Comparison of ENCODE assay signal across 16 cellular contexts in the genomic region with DNA sequence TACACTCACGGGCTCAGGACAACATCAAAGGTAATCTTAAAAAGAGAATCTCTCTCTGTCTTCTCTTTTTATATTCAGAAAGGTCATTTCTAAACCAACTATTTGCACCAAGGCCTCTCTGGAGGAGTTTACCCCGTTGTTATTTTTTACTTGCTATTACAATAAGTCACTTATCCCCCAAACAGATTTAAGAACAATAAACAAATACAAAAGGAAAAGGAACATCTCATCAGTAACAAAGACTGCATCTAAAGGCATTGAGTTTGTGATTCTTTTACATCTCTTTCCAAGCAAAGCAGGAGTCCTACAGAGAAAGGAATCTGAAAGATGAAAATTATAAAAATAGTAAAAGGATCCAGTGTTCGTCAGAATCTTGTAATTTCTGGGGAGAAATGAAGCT.
DNase-seq lines count a peak whose midpoint lies in the region; ATAC-seq and TF ChIP-seq lines count a peak whose summit lies in the region.
"Had no signal": no experiment of that assay in that cellular context is flagged by ENCODE, and none has a peak within 500 bp of the region (broad histone marks: within the 10 kb centered on the region; RNA-seq: fewer than 3 reads in every experiment).

No MANE protein-coding gene starts in this region.

- H2AFZ ChIP-seq in mesenchymal stem cell (ENCODE audit: low read depth, low read length), result no peak overlapping the region

- no peak overlapping the region for H3K56ac ChIP-seq in mesendoderm (ENCODE audit: low read length)

- no peaks in the 10 kb centered on the region for H3K9me3 ChIP-seq in mesenchymal stem cell (ENCODE audit: control insufficient read depth, low read length)
- H3K9me3 ChIP-seq: Caco-2 had no signal

- peak overlapping the region; percentile 41 to 59 for H3K27ac Mint-ChIP-seq in natural killer cell
- H3K27ac Mint-ChIP-seq in natural killer cell treated with Interleukin-12 subunit alpha and Interleukin-12 subunit beta and Interleukin-15 and Interleukin-18, amount 100 ng/mL, for 72 hours, result peak overlapping the region in 1 of 2 donors; percentile 47
- H3K27ac Mint-ChIP-seq in type B pancreatic cell, result peak overlapping the region; percentile 10
- H3K27ac Mint-ChIP-seq: B cell had no signal

- ATAC-seq in natural killer cell, result no peak
- ATAC-seq in natural killer cell treated with Interleukin-12 subunit alpha and Interleukin-12 subunit beta and Interleukin-15 and Interleukin-18, amount 100 ng/mL, for 72 hours, result no peak
- no peak for ATAC-seq in HG03442 (IDR thresholded peaks at IDR 0.05; ENCODE audit: unreplicated experiment)

- H2BK120ac ChIP-seq in mesenchymal stem cell (ENCODE audit: low read depth, low read length) (no peak overlapping the region), mesendoderm (ENCODE audit: low read depth, low read length) (no peak overlapping the region)

- no peak overlapping the region for H2BK12ac ChIP-seq in mesenchymal stem cell (ENCODE audit: low read length in 2 of 2)

- no peak overlapping the region for H3K4me3 ChIP-seq in astrocyte of the spinal cord (ENCODE audit: low read depth, low read length)
- H3K4me3 ChIP-seq in mesenchymal stem cell (ENCODE audit: insufficient read depth in 1 of 2, low read depth in 1 of 2, low read length in 2 of 2), result no peak overlapping the region
- no peak overlapping the region for H3K4me3 ChIP-seq in mesendoderm (ENCODE audit: low read length)

- H3K36me3 Mint-ChIP-seq in natural killer cell, result no peaks in the 10 kb centered on the region
- H3K36me3 Mint-ChIP-seq in natural killer cell treated with Interleukin-12 subunit alpha and Interleukin-12 subunit beta and Interleukin-15 and Interleukin-18, amount 100 ng/mL, for 72 hours, result no peaks in the 10 kb centered on the region
- H3K36me3 Mint-ChIP-seq in type B pancreatic cell, result peaks cover 1% of the 10 kb centered on the region

- H2BK15ac ChIP-seq in mesenchymal stem cell (ENCODE audit: low read depth, poor library complexity, severe bottlenecking) (no peak overlapping the region), mesendoderm (replicated peaks; ENCODE audit: low read depth) (no peak overlapping the region)

- intact Hi-C loops in natural killer cell (cut with micrococcal nuclease), result loop anchor here (5.0 to 10.0 kb wide), 2 partner anchors 611 to 1068 kb away; no protein-coding TSS in a partner anchor

- peak overlapping the region; percentile 68 for H3K27ac ChIP-seq in mesenchymal stem cell (ENCODE audit: low read length, poor library complexity, severe bottlenecking)
- H3K27ac ChIP-seq in mesendoderm (ENCODE audit: low read depth, low read length), result no peak overlapping the region
- H3K27ac ChIP-seq: KMS-11 had no signal

- no peak overlapping the region for H2BK5ac ChIP-seq in mesenchymal stem cell (ENCODE audit: low read depth, low read length, poor library complexity, severe bottlenecking)
- no peak overlapping the region for H2BK5ac ChIP-seq in mesendoderm (ENCODE audit: low read length)

- DNase-seq in natural killer cell, result no peak
- no peak for DNase-seq in natural killer cell treated with Interleukin-12 subunit alpha and Interleukin-12 subunit beta and Interleukin-15 and Interleukin-18, amount 100 ng/mL, for 72 hours (ENCODE audit: low spot score)
- DNase-seq in astrocyte of the spinal cord (ENCODE audit: low read depth, low spot score), result peak; percentile 82
- DNase-seq in mesenchymal stem cell, result no peak
- DNase-seq in type B pancreatic cell (ENCODE audit: extremely low spot score, unreplicated experiment), result no peak
- no peak for DNase-seq in SHP77 treated with DMSO at 0.1 percent for 48 hours (lab: John Stamatoyannopoulos, UW)
- DNase-seq in mesendoderm, result no peak
- DNase-seq: 8988T, Caco-2, NCI-H226, NCI-H524 treated with DMSO at 0.1 percent for 48 hours, RPMI8226, SIG-M5 had no signal

- H2AK5ac ChIP-seq in mesenchymal stem cell (ENCODE audit: low read length, severe bottlenecking) (no peak overlapping the region), mesendoderm (ENCODE audit: low read length) (no peak overlapping the region)

- H3K27me3 Mint-ChIP-seq in natural killer cell (ENCODE audit: low read depth in 2 of 2) (no peaks in the 10 kb centered on the region), type B pancreatic cell (no peaks in the 10 kb centered on the region)
- no peaks in the 10 kb centered on the region for H3K27me3 Mint-ChIP-seq in natural killer cell treated with Interleukin-12 subunit alpha and Interleukin-12 subunit beta and Interleukin-15 and Interleukin-18, amount 100 ng/mL, for 72 hours
- H3K27me3 Mint-ChIP-seq: B cell had no signal

- H3K79me1 ChIP-seq in mesenchymal stem cell (replicated peaks; ENCODE audit: low read length, poor library complexity, severe bottlenecking) (peaks cover 32% of the 10 kb centered on the region), mesendoderm (ENCODE audit: low read length) (no peaks in the 10 kb centered on the region)

- TF ChIP-seq CTCF in natural killer cell (IDR thresholded peaks at IDR 0.05), result no peak
- TF ChIP-seq CTCF in astrocyte of the spinal cord (IDR thresholded peaks at IDR 0.05; ENCODE audit: low read depth, low read length), result no peak
- TF ChIP-seq CTCF in type B pancreatic cell (conservative IDR thresholded peaks at IDR 0.05), result no peak

- H3K4me2 ChIP-seq in mesenchymal stem cell (ENCODE audit: low read length, poor library complexity, severe bottlenecking), result no peak overlapping the region
- H3K4me2 ChIP-seq in mesendoderm (ENCODE audit: low read length), result no peak overlapping the region
- H3K4me2 ChIP-seq: KMS-11 had no signal

- H3K9me3 Mint-ChIP-seq in natural killer cell, result no peaks in the 10 kb centered on the region
- H3K9me3 Mint-ChIP-seq in natural killer cell treated with Interleukin-12 subunit alpha and Interleukin-12 subunit beta and Interleukin-15 and Interleukin-18, amount 100 ng/mL, for 72 hours, result no peaks in the 10 kb centered on the region
- no peaks in the 10 kb centered on the region for H3K9me3 Mint-ChIP-seq in type B pancreatic cell

- peak overlapping the region in 1 of 2 experiments; percentile 64 for H3K18ac ChIP-seq in mesenchymal stem cell (ENCODE audit: low read depth in 1 of 2, low read length in 2 of 2)
- no peak overlapping the region for H3K18ac ChIP-seq in mesendoderm (ENCODE audit: low read length)

- H3K79me2 ChIP-seq in mesendoderm (ENCODE audit: control insufficient read depth, insufficient read depth, low read length), result no peaks in the 10 kb centered on the region

- H3K14ac ChIP-seq in mesenchymal stem cell (ENCODE audit: low read length in 2 of 2), result no peak overlapping the region

- H3K4me1 Mint-ChIP-seq in natural killer cell, result peaks cover 35 to 44% of the 10 kb centered on the region in 2 donors
- H3K4me1 Mint-ChIP-seq in natural killer cell treated with Interleukin-12 subunit alpha and Interleukin-12 subunit beta and Interleukin-15 and Interleukin-18, amount 100 ng/mL, for 72 hours (ENCODE audit: low read depth in 2 of 2), result peaks cover 39 to 40% of the 10 kb centered on the region in 2 donors
- H3K4me1 Mint-ChIP-seq in type B pancreatic cell (ENCODE audit: unreplicated experiment), result peaks cover 67% of the 10 kb centered on the region

- H3K36me3 ChIP-seq in mesenchymal stem cell (ENCODE audit: control insufficient read depth in 1 of 2, insufficient read depth in 2 of 2, low read depth in 1 of 2, low read length in 2 of 2) (peaks cover 4 to 10% of the 10 kb centered on the region in 2 experiments), mesendoderm (ENCODE audit: control insufficient read depth, insufficient read depth, low read length) (no peaks in the 10 kb centered on the region)

- no peak overlapping the region for H4K5ac ChIP-seq in mesendoderm (ENCODE audit: low read length)

- WGBS in mesenchymal stem cell, result 81% methylated on average over 3 of the region's 3 CpGs
- WGBS in mesendoderm (ENCODE audit: extremely low coverage, insufficient coverage, low lambda C conversion rate), result no CpG with 5 or more reads among the region's 3 CpGs

- H3K4me1 ChIP-seq in mesenchymal stem cell (ENCODE audit: control insufficient read depth, insufficient read depth, low read depth, low read length) (peaks cover 17% of the 10 kb centered on the region), mesendoderm (ENCODE audit: control insufficient read depth, low read depth, low read length) (peaks cover 4% of the 10 kb centered on the region)

- H3K23ac ChIP-seq in mesenchymal stem cell (ENCODE audit: low read length in 2 of 2) (no peak overlapping the region), mesendoderm (ENCODE audit: low read length) (no peak overlapping the region)

- H3K4ac ChIP-seq in mesenchymal stem cell (ENCODE audit: low read depth in 1 of 2, low read length in 2 of 2) (no peak overlapping the region), mesendoderm (ENCODE audit: low read depth, low read length) (no peak overlapping the region)

- no peaks in the 10 kb centered on the region for H3K27me3 ChIP-seq in mesenchymal stem cell (ENCODE audit: control insufficient read depth in 1 of 2, insufficient read depth in 1 of 2, low read length in 2 of 2)
- H3K27me3 ChIP-seq in mesendoderm (ENCODE audit: insufficient read depth, low read length, poor library complexity), result peaks cover 2% of the 10 kb centered on the region

- H4K8ac ChIP-seq in mesenchymal stem cell (ENCODE audit: low read length) (no peak overlapping the region), mesendoderm (ENCODE audit: low read depth, low read length) (no peak overlapping the region)

- no peak overlapping the region for H4K91ac ChIP-seq in mesenchymal stem cell (ENCODE audit: low read length)

- H3K4me3 Mint-ChIP-seq in natural killer cell (no peak overlapping the region), type B pancreatic cell (no peak overlapping the region)
- no peak overlapping the region for H3K4me3 Mint-ChIP-seq in natural killer cell treated with Interleukin-12 subunit alpha and Interleukin-12 subunit beta and Interleukin-15 and Interleukin-18, amount 100 ng/mL, for 72 hours
- H3K4me3 Mint-ChIP-seq: B cell had no signal

- peak overlapping the region; percentile 1 for H3K9ac ChIP-seq in mesenchymal stem cell (ENCODE audit: low read length)
- H3K9ac ChIP-seq in mesendoderm (ENCODE audit: low read length), result no peak overlapping the region
- H3K9ac ChIP-seq: KMS-11 had no signal

- in situ Hi-C loops in astrocyte of the spinal cord (cut with HindIII; ENCODE audit: low sequenced_read_pairs), result no loop called here
